ENCODE assay signal across 15 cellular contexts in the genomic region with DNA sequence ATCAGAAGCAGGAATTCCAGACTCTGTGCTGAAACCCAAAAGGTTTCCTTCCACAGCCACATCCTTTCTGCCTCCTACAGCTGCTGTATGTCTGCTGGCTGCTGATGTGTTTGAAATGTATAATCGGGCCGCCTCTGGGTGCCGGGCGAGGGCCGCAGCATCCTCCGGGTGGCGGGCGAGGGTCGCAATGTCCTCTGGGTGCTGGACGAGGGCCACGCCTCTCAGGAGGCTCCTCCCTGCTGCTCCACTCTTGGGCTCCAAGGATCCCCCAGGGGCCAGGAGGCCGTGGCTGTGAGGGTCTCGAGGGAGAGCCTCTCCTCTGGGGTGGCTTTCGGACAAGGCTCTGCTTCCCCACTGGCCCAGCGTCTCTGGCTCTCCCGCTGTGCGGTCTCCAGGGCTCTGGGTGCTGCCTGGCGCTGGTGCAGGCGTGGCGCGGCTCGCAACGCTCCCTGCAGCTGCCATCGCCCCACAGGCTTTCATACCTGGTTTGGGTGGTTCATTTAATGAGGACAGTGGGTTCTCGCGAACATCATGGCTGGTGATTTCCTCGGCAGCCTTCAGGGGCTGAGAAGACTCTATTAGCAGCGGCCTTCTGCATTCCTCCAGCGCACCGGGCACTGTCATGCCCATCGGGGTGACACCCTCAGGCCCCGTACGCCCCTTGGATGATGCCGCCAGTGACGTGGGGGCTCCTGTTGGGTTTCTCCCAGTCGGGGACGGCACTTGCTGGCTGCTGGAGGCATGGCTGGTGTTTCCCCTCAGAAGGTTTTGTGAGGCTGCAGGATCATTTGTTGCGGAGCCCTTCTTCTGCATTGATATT. TPM values are rescaled to one million over a fixed set of nuclear protein-coding genes. Genes with fewer than 3 reads are reported as not detected.
DNase-seq lines count a peak whose midpoint lies in the region; ATAC-seq and TF ChIP-seq lines count a peak whose summit lies in the region.
"Had no signal": no experiment of that assay in that cellular context is flagged by ENCODE, and none has a peak within 500 bp of the region (broad histone marks: within the 10 kb centered on the region; RNA-seq: fewer than 3 reads in every experiment).

No MANE protein-coding gene starts in this region.

- H3K27me3 ChIP-seq in GM23338 (ENCODE audit: insufficient read depth) (no peaks in the 10 kb centered on the region), OCI-LY1 (ENCODE audit: insufficient read depth, low read length) (peaks cover 6% of the 10 kb centered on the region; the same call in 1 of the 2 replicates), right lobe of liver (no peaks in the 10 kb centered on the region)
- H3K27me3 ChIP-seq: ascending aorta had no signal

- no peaks in the 10 kb centered on the region for H3K9me3 Mint-ChIP-seq in GM23338

- 0 out of 3 replicates have a peak, but pooled peaks cover 3% of the 10 kb centered on the region for H3K4me1 Mint-ChIP-seq in GM23338

- H3K9me3 ChIP-seq in OCI-LY1 (ENCODE audit: low read length) (0 out of 2 replicates have a peak, but pooled peaks cover 3% of the 10 kb centered on the region), right lobe of liver (no peaks in the 10 kb centered on the region)
- H3K9me3 ChIP-seq: ascending aorta, left lung had no signal

- in situ Hi-C loops in ACHN (cut with HindIII; ENCODE audit: low pct_ligation_motif_present, low pct_unique_long_range_greater_than_20kb, low sequenced_read_pairs), result no loop called here

- TF ChIP-seq CTCF in GM23338 (conservative IDR thresholded peaks at IDR 0.05; ENCODE audit: low read depth in 2 of 2), result 0 out of 4 replicates have a peak, but pooled peaks of 1 of the 2 experiments have one; percentile 28
- peak; percentile 14; the same call in 1 of the 2 replicates for TF ChIP-seq CTCF in OCI-LY1 (IDR thresholded peaks at IDR 0.05; ENCODE audit: low read length)
- TF ChIP-seq CTCF in right lobe of liver (IDR thresholded peaks at IDR 0.05), result no peak

- H3K36me3 ChIP-seq in GM23338 (ENCODE audit: insufficient read depth) (no peaks in the 10 kb centered on the region), OCI-LY1 (ENCODE audit: insufficient read depth, low read length) (no peaks in the 10 kb centered on the region; the same call in 1 of the 2 replicates), right lobe of liver (no peaks in the 10 kb centered on the region)
- H3K36me3 ChIP-seq: left lung had no signal

- intact Hi-C loops in right lobe of liver (cut with DNase I), result no loop called here

- DNase-seq in COR-L47 (lab: John Stamatoyannopoulos, UW) (peak; percentile 76), GM23338 (ENCODE audit: low spot score) (no peak), right lobe of liver (peak; percentile 8 to 51 (median 35)), HUDEP-2 (lab: John Stamatoyannopoulos, UW; ENCODE audit: unreplicated experiment in 76 of 76) (no peak), ACHN (no peak)
- DNase-seq: activated CD4-positive, alpha-beta T cell treated with anti-CD3 and anti-CD28 coated beads, Interleukin-2, amount 50 U/mL, for 4 hours; cortex of kidney; naive B cell; stimulated activated CD4-positive, alpha-beta T cell treated with anti-CD3 and anti-CD28 coated beads, Interleukin-1b, Interleukin-23, amount 100 ng/mL, for 48 hours had no signal

- no peak overlapping the region for H3K4me3 Mint-ChIP-seq in GM23338

- H3K4me1 ChIP-seq in GM23338 (ENCODE audit: insufficient read depth) (no peaks in the 10 kb centered on the region), OCI-LY1 (ENCODE audit: insufficient read depth, low read length, severe bottlenecking) (peaks cover 49% of the 10 kb centered on the region), right lobe of liver (no peaks in the 10 kb centered on the region)

- H3F3A ChIP-seq in GM23338 (replicated peaks; ENCODE audit: low read depth) (no peaks in the 10 kb centered on the region), OCI-LY1 (ENCODE audit: insufficient read depth, low read length) (no peaks in the 10 kb centered on the region)

- no peak overlapping the region for H3K27ac Mint-ChIP-seq in GM23338
- H3K27ac Mint-ChIP-seq: naive B cell had no signal

- no peak overlapping the region for H3K4me2 ChIP-seq in GM23338
- H3K4me2 ChIP-seq in OCI-LY1 (ENCODE audit: low read length), result no peak overlapping the region

- no peak overlapping the region for H3K27ac ChIP-seq in GM23338 (ENCODE audit: low read depth)
- no peak overlapping the region for H3K27ac ChIP-seq in OCI-LY1 (ENCODE audit: low read depth, low read length, poor library complexity, severe bottlenecking)
- no peak overlapping the region for H3K27ac ChIP-seq in right lobe of liver
- H3K27ac ChIP-seq: ascending aorta, left lung, RWPE1 had no signal

- no peaks in the 10 kb centered on the region for H3K36me3 Mint-ChIP-seq in GM23338 (ENCODE audit: low read depth)
- H3K36me3 Mint-ChIP-seq: naive B cell had no signal

- H3K79me2 ChIP-seq in GM23338 (replicated peaks; ENCODE audit: insufficient read depth), result no peaks in the 10 kb centered on the region
- H3K79me2 ChIP-seq in OCI-LY1 (ENCODE audit: insufficient read depth, low read length), result no peaks in the 10 kb centered on the region

- no peak overlapping the region for H3K9ac ChIP-seq in OCI-LY1 (ENCODE audit: low read length)

- TF ChIP-seq POLR2A in right lobe of liver (IDR thresholded peaks at IDR 0.05), result no peak

- H3K9me2 ChIP-seq in GM23338 (ENCODE audit: insufficient read depth) (no peaks in the 10 kb centered on the region), OCI-LY1 (ENCODE audit: low read depth, low read length) (no peaks in the 10 kb centered on the region)

- peaks cover 20% of the 10 kb centered on the region for H3K27me3 Mint-ChIP-seq in GM23338 (ENCODE audit: insufficient read depth, low read depth, poor library complexity)

- H4K20me1 ChIP-seq in GM23338 (replicated peaks; ENCODE audit: insufficient read depth) (no peaks in the 10 kb centered on the region), OCI-LY1 (ENCODE audit: insufficient read depth, low read length) (no peaks in the 10 kb centered on the region)

- ATAC-seq in GM23338, result peak; percentile 7
- ATAC-seq in right lobe of liver, result no peak
- ATAC-seq in esophagus mucosa, result no peak
- ATAC-seq in SK-N-SH treated with all-trans-retinoic acid at 6 μM for 48 hours, result no peak
- ATAC-seq: left lung had no signal

- 97% methylated on average over 7 of the region's 38 CpGs for WGBS in right lobe of liver (ENCODE audit: insufficient coverage, low coverage, low lambda C conversion rate, missing lambda C conversion rate)

- H3K4me3 ChIP-seq in GM23338 (no peak overlapping the region), OCI-LY1 (ENCODE audit: low read depth, low read length, poor library complexity, severe bottlenecking) (no peak overlapping the region), right lobe of liver (no peak overlapping the region)
- H3K4me3 ChIP-seq: ascending aorta, left lung had no signal

- H2AFZ ChIP-seq in GM23338 (peak overlapping the region; percentile 56; the same call in 1 of the 2 replicates), OCI-LY1 (ENCODE audit: low read length) (no peak overlapping the region)

TF ChIP-seq in GM23338, 12 proteins besides CTCF, POLR2A, EP300 and RAD21 (continues in another document):
- TF ChIP-seq POLR2AphosphoS5 (IDR thresholded peaks at IDR 0.05; ENCODE audit: low read depth) (no peak), CREB1 (CRISPR knock-in tag; IDR thresholded peaks at IDR 0.05; ENCODE audit: low read depth) (no peak), STAT1 (IDR thresholded peaks at IDR 0.05; ENCODE audit: unreplicated experiment) (no peak)
- TF ChIP-seq, protein P1, sequence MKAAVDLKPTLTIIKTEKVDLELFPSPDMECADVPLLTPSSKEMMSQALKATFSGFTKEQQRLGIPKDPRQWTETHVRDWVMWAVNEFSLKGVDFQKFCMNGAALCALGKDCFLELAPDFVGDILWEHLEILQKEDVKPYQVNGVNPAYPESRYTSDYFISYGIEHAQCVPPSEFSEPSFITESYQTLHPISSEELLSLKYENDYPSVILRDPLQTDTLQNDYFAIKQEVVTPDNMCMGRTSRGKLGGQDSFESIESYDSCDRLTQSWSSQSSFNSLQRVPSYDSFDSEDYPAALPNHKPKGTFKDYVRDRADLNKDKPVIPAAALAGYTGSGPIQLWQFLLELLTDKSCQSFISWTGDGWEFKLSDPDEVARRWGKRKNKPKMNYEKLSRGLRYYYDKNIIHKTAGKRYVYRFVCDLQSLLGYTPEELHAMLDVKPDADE (IDR thresholded peaks at IDR 0.05), result no peak

TF ChIP-seq in SK-N-SH treated with all-trans-retinoic acid at 6 μM for 48 hours, 23 proteins besides CTCF, POLR2A, EP300 and RAD21 (continues in another document):
- TF ChIP-seq ESRRG (CRISPR knock-in tag; IDR thresholded peaks at IDR 0.05) (no peak), ARNTL (CRISPR knock-in tag; IDR thresholded peaks at IDR 0.05; ENCODE audit: borderline replicate concordance, low read depth) (no peak), ZFP3 (CRISPR knock-in tag; IDR thresholded peaks at IDR 0.05) (no peak), TCF4 (CRISPR knock-in tag; IDR thresholded peaks at IDR 0.05; ENCODE audit: borderline replicate concordance) (no peak)
- TF ChIP-seq, protein P2, sequence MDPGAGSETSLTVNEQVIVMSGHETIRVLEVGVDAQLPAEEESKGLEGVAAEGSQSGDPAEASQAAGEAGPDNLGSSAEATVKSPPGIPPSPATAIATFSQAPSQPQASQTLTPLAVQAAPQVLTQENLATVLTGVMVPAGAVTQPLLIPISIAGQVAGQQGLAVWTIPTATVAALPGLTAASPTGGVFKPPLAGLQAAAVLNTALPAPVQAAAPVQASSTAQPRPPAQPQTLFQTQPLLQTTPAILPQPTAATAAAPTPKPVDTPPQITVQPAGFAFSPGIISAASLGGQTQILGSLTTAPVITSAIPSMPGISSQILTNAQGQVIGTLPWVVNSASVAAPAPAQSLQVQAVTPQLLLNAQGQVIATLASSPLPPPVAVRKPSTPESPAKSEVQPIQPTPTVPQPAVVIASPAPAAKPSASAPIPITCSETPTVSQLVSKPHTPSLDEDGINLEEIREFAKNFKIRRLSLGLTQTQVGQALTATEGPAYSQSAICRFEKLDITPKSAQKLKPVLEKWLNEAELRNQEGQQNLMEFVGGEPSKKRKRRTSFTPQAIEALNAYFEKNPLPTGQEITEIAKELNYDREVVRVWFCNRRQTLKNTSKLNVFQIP (CRISPR knock-in tag; IDR thresholded peaks at IDR 0.05; ENCODE audit: borderline replicate concordance, low read depth), result no peak

RNA-seq across cellular contexts. Expression of a gene that starts 41.8 kb away (rescaled TPM):
- 33.9 and 56.2 TPM in 2 replicates for total RNA-seq in GM23338 (2014; rRNA removed; shearing (Covaris generic))
- 55.7 and 61.8 TPM in 2 replicates for polyA plus RNA-seq in GM23338 (2016; fragmentation: Nextera tagmentation; extraction: Ambion mirVana)
- total RNA-seq in right lobe of liver (10 to 100 TPM; 18.5 to 41.3 (median 30.8) TPM), esophagus mucosa (15.1 TPM)

RNA-seq across cellular contexts. Expression of a gene that starts 47.6 kb away (rescaled TPM):
- total RNA-seq in GM23338 (2014; rRNA removed; shearing (Covaris generic)), result 0.80 and 1.3 TPM in 2 replicates
- 0.96 and 1.0 TPM in 2 replicates for polyA plus RNA-seq in GM23338 (2016; fragmentation: Nextera tagmentation; extraction: Ambion mirVana)
- 1 to 10 TPM in 4 of 6 experiments, under 1 TPM in 2; 0.37 to 1.7 (median 1.1) TPM for total RNA-seq in right lobe of liver
- 2.5 TPM for total RNA-seq in esophagus mucosa

Comparison
In these comparisons a context has a peak if more than half of its experiments do, and no peak if none do; other contexts are left out.
1. DNase-seq: peak in COR-L47 (single experiment) and right lobe of liver (3 of 3); none in GM23338 (single experiment), HUDEP-2 (0 of 76) and ACHN (single experiment).